Comparison of ENCODE assay signal across 1 cellular context in the genomic region with DNA sequence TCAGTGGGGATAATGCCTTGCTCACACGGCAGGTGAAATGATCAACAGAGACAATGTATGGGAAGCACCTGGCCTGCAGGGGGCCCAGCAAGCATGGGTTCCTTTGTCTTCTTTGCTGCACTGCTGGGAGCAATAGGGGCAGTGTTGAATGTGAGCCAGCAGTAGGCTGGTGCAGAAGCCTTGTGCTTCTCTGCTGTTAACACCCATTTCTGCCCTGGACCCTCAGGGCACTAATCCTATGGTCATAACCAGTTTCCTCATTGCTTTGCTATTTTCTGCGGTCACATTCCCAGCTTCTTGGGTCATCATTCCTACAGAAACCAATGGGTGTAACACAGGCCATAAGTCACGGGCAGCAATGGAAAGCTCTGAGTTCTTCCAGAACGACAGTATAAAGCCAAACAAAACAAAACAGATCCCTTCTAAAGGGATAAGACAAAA.
TF ChIP-seq lines count a peak whose summit lies in the region.

No MANE protein-coding gene starts in this region.

TF ChIP-seq in HCT116, 20 proteins besides CTCF, POLR2A, EP300 and RAD21 (continued from another document):
- TF ChIP-seq JUND (IDR thresholded peaks at IDR 0.05) (no peak; the same call in 1 of the 2 replicates), SP1 (IDR thresholded peaks at IDR 0.05; ENCODE audit: low read depth) (peak; percentile 43; the same call in 1 of the 2 replicates)
- TF ChIP-seq, protein P1, sequence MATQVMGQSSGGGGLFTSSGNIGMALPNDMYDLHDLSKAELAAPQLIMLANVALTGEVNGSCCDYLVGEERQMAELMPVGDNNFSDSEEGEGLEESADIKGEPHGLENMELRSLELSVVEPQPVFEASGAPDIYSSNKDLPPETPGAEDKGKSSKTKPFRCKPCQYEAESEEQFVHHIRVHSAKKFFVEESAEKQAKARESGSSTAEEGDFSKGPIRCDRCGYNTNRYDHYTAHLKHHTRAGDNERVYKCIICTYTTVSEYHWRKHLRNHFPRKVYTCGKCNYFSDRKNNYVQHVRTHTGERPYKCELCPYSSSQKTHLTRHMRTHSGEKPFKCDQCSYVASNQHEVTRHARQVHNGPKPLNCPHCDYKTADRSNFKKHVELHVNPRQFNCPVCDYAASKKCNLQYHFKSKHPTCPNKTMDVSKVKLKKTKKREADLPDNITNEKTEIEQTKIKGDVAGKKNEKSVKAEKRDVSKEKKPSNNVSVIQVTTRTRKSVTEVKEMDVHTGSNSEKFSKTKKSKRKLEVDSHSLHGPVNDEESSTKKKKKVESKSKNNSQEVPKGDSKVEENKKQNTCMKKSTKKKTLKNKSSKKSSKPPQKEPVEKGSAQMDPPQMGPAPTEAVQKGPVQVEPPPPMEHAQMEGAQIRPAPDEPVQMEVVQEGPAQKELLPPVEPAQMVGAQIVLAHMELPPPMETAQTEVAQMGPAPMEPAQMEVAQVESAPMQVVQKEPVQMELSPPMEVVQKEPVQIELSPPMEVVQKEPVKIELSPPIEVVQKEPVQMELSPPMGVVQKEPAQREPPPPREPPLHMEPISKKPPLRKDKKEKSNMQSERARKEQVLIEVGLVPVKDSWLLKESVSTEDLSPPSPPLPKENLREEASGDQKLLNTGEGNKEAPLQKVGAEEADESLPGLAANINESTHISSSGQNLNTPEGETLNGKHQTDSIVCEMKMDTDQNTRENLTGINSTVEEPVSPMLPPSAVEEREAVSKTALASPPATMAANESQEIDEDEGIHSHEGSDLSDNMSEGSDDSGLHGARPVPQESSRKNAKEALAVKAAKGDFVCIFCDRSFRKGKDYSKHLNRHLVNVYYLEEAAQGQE (IDR thresholded peaks at IDR 0.05; ENCODE audit: low read depth) = no peak
- TF ChIP-seq, protein P2, sequence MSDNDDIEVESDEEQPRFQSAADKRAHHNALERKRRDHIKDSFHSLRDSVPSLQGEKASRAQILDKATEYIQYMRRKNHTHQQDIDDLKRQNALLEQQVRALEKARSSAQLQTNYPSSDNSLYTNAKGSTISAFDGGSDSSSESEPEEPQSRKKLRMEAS (IDR thresholded peaks at IDR 0.05) = peak; percentile 59
TF ChIP-seq in HCT116: peak in this region for 5.
